In genomic region chr10:93813507-93814465, GRCh38 we compare ENCODE assay signal across 8 cellular contexts.
DNase-seq lines count a peak whose midpoint lies in the region; ATAC-seq and TF ChIP-seq lines count a peak whose summit lies in the region.

No MANE protein-coding gene starts in this region.

- no peaks in the 10 kb centered on the region for H3K36me3 Mint-ChIP-seq in activated T-cell treated with anti-CD3 and anti-CD28 coated beads, Interleukin-2, amount 50 U/mL, for 24 hours (ENCODE audit: low read depth)

- H3K4me2 ChIP-seq in parathyroid adenoma (ENCODE audit: low read length) = no peak overlapping the region

- H2AFZ ChIP-seq in parathyroid adenoma = no peak overlapping the region

- H3K9me3 Mint-ChIP-seq in activated T-cell treated with anti-CD3 and anti-CD28 coated beads, Interleukin-2, amount 50 U/mL, for 24 hours = no peaks in the 10 kb centered on the region

- H3K4me3 ChIP-seq in foreskin fibroblast (ENCODE audit: low read depth in 1 of 2, low read length in 2 of 2) (no peak overlapping the region), parathyroid adenoma (ENCODE audit: low read depth, low read length) (no peak overlapping the region)

- H3K4me1 Mint-ChIP-seq in activated T-cell treated with anti-CD3 and anti-CD28 coated beads, Interleukin-2, amount 50 U/mL, for 24 hours (ENCODE audit: low read depth) = peaks cover 7% of the 10 kb centered on the region

- no peak overlapping the region for H3K27ac Mint-ChIP-seq in activated T-cell treated with anti-CD3 and anti-CD28 coated beads, Interleukin-2, amount 50 U/mL, for 24 hours

- H3K4me3 Mint-ChIP-seq in activated T-cell treated with anti-CD3 and anti-CD28 coated beads, Interleukin-2, amount 50 U/mL, for 24 hours = no peak overlapping the region

- no peaks in the 10 kb centered on the region for H3K9me3 ChIP-seq in parathyroid adenoma (ENCODE audit: control insufficient read depth, low read length)

- no peak overlapping the region for H3K9ac ChIP-seq in parathyroid adenoma

- H3K27ac ChIP-seq in parathyroid adenoma = no peak overlapping the region

- H3K27me3 ChIP-seq in parathyroid adenoma (ENCODE audit: control insufficient read depth, insufficient read depth, low read length) = no peaks in the 10 kb centered on the region

- H3K27me3 Mint-ChIP-seq in activated T-cell treated with anti-CD3 and anti-CD28 coated beads, Interleukin-2, amount 50 U/mL, for 24 hours = peaks cover 48% of the 10 kb centered on the region

- no peaks in the 10 kb centered on the region for H3K36me3 ChIP-seq in parathyroid adenoma (ENCODE audit: control insufficient read depth, insufficient read depth, low read length)

- TF ChIP-seq CTCF in foreskin fibroblast (IDR thresholded peaks at IDR 0.05; ENCODE audit: low read depth, low read length) = peak; percentile 53
- peak; percentile 81 for TF ChIP-seq CTCF in parathyroid adenoma (IDR thresholded peaks at IDR 0.05)

- DNase-seq in DMS 273 treated with DMSO at 0.1 percent for 48 hours (lab: John Stamatoyannopoulos, UW) (peak; percentile 40), NOMO-1 treated with DMSO at 0.1 percent for 48 hours (lab: John Stamatoyannopoulos, UW; ENCODE audit: unreplicated experiment) (peak; percentile 25), foreskin fibroblast (peak in 1 of 2 donors; percentile 61), GM19238 (ENCODE audit: insufficient read length, low spot score) (no peak)
- DNase-seq in activated T-cell treated with anti-CD3 and anti-CD28 coated beads, Interleukin-2, amount 50 U/mL, for 24 hours = peak; percentile 60

- ATAC-seq in GM21619 (IDR thresholded peaks at IDR 0.05; ENCODE audit: unreplicated experiment) = peak; percentile 73
- no peak for ATAC-seq in GM21737 (IDR thresholded peaks at IDR 0.05; ENCODE audit: unreplicated experiment)

- no peaks in the 10 kb centered on the region for H3K4me1 ChIP-seq in parathyroid adenoma

- no peaks in the 10 kb centered on the region for H3K79me2 ChIP-seq in parathyroid adenoma
